In genomic region chr19:46782355-46783019, GRCh38 we compare ENCODE assay signal across 1 cellular context.
TF ChIP-seq lines count a peak whose summit lies in the region.

No MANE protein-coding gene starts in this region.

TF ChIP-seq in HCT116, 20 proteins besides CTCF, POLR2A, EP300 and RAD21 (continued from another document):
- TF ChIP-seq REST (IDR thresholded peaks at IDR 0.05; ENCODE audit: low read depth) = no peak
- TF ChIP-seq EZH2phosphoT487 (IDR thresholded peaks at IDR 0.05; ENCODE audit: borderline replicate concordance) = no peak
- TF ChIP-seq MAX (IDR thresholded peaks at IDR 0.05) = no peak
- no peak for TF ChIP-seq CBX3 (IDR thresholded peaks at IDR 0.05; ENCODE audit: low read depth)
- no peak for TF ChIP-seq ATF3 (IDR thresholded peaks at IDR 0.05)
- no peak for TF ChIP-seq SP1 (IDR thresholded peaks at IDR 0.05; ENCODE audit: low read depth)
- TF ChIP-seq ZNF274 (IDR thresholded peaks at IDR 0.05; ENCODE audit: low read depth, low read length) = no peak
- no peak for TF ChIP-seq FOSL1 (IDR thresholded peaks at IDR 0.05; ENCODE audit: low read depth)
- TF ChIP-seq YY1 (IDR thresholded peaks at IDR 0.05; ENCODE audit: extremely low read depth, insufficient replicate concordance, low read depth, low read length) = no peak
- TF ChIP-seq EGR1 (IDR thresholded peaks at IDR 0.05; ENCODE audit: low read depth) = no peak
